In the genomic region with DNA sequence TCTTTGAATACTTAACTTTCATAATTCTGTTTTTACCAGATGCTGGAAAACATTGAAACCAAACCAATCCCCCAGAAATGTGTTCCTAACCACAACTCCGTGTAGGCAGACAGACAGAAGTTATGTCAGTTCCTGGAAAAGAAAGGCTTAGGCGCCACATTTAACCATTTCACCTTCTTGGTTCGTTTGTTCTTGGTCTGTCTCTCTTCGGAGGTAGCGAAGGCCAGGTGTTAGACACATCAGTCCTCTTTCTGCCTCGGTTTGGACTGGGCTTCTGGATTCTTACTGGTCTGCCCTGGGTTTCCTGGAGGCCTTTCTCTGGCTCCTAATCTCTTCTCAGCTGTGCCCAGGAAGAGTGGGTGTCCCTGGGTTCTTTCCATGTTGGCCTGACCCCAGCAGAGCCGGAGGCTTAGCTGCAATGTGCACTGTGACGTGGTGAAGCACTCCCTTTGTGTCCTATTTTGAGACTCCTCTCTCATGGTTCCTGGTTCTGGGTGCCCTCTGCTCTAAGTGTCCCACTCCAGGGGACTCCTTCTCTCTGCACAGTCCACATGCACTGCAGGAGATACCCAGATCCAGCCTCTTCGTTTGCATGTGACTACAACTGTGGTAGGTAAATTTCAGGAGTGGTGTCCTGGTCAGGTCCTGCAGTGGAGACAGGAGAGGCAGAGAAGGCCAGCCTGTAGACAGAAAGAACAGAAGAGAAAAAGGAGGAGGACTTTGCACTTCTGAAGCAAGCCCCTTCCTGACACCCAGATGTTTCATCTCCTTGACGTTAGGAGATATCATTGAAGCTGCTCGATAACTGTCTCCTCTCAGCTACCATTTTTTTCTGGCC, we compare ENCODE assay signal across 1 cellular context.
TF ChIP-seq lines count a peak whose summit lies in the region.

No MANE protein-coding gene starts in this region.

TF ChIP-seq in GM23338, 12 proteins besides CTCF, POLR2A, EP300 and RAD21 (continued from another document):
- TF ChIP-seq, protein P1, sequence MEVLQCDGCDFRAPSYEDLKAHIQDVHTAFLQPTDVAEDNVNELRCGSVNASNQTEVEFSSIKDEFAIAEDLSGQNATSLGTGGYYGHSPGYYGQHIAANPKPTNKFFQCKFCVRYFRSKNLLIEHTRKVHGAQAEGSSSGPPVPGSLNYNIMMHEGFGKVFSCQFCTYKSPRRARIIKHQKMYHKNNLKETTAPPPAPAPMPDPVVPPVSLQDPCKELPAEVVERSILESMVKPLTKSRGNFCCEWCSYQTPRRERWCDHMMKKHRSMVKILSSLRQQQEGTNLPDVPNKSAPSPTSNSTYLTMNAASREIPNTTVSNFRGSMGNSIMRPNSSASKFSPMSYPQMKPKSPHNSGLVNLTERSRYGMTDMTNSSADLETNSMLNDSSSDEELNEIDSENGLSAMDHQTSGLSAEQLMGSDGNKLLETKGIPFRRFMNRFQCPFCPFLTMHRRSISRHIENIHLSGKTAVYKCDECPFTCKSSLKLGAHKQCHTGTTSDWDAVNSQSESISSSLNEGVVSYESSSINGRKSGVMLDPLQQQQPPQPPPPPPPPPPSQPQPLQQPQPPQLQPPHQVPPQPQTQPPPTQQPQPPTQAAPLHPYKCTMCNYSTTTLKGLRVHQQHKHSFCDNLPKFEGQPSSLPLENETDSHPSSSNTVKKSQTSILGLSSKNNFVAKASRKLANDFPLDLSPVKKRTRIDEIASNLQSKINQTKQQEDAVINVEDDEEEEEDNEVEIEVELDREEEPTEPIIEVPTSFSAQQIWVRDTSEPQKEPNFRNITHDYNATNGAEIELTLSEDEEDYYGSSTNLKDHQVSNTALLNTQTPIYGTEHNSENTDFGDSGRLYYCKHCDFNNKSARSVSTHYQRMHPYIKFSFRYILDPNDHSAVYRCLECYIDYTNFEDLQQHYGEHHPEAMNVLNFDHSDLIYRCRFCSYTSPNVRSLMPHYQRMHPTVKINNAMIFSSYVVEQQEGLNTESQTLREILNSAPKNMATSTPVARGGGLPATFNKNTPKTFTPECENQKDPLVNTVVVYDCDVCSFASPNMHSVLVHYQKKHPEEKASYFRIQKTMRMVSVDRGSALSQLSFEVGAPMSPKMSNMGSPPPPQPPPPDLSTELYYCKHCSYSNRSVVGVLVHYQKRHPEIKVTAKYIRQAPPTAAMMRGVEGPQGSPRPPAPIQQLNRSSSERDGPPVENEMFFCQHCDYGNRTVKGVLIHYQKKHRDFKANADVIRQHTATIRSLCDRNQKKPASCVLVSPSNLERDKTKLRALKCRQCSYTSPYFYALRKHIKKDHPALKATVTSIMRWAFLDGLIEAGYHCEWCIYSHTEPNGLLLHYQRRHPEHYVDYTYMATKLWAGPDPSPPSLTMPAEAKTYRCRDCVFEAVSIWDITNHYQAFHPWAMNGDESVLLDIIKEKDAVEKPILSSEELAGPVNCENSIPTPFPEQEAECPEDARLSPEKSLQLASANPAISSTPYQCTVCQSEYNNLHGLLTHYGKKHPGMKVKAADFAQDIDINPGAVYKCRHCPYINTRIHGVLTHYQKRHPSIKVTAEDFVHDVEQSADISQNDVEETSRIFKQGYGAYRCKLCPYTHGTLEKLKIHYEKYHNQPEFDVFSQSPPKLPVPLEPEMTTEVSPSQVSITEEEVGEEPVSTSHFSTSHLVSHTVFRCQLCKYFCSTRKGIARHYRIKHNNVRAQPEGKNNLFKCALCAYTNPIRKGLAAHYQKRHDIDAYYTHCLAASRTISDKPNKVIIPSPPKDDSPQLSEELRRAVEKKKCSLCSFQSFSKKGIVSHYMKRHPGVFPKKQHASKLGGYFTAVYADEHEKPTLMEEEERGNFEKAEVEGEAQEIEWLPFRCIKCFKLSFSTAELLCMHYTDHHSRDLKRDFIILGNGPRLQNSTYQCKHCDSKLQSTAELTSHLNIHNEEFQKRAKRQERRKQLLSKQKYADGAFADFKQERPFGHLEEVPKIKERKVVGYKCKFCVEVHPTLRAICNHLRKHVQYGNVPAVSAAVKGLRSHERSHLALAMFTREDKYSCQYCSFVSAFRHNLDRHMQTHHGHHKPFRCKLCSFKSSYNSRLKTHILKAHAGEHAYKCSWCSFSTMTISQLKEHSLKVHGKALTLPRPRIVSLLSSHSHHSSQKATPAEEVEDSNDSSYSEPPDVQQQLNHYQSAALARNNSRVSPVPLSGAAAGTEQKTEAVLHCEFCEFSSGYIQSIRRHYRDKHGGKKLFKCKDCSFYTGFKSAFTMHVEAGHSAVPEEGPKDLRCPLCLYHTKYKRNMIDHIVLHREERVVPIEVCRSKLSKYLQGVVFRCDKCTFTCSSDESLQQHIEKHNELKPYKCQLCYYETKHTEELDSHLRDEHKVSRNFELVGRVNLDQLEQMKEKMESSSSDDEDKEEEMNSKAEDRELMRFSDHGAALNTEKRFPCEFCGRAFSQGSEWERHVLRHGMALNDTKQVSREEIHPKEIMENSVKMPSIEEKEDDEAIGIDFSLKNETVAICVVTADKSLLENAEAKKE (CRISPR knock-in tag; IDR thresholded peaks at IDR 0.05), result no peak
- no peak for TF ChIP-seq CREB1 (CRISPR knock-in tag; IDR thresholded peaks at IDR 0.05; ENCODE audit: low read depth)
- TF ChIP-seq NANOG (IDR thresholded peaks at IDR 0.05; ENCODE audit: borderline replicate concordance), result no peak
- TF ChIP-seq, protein P2, sequence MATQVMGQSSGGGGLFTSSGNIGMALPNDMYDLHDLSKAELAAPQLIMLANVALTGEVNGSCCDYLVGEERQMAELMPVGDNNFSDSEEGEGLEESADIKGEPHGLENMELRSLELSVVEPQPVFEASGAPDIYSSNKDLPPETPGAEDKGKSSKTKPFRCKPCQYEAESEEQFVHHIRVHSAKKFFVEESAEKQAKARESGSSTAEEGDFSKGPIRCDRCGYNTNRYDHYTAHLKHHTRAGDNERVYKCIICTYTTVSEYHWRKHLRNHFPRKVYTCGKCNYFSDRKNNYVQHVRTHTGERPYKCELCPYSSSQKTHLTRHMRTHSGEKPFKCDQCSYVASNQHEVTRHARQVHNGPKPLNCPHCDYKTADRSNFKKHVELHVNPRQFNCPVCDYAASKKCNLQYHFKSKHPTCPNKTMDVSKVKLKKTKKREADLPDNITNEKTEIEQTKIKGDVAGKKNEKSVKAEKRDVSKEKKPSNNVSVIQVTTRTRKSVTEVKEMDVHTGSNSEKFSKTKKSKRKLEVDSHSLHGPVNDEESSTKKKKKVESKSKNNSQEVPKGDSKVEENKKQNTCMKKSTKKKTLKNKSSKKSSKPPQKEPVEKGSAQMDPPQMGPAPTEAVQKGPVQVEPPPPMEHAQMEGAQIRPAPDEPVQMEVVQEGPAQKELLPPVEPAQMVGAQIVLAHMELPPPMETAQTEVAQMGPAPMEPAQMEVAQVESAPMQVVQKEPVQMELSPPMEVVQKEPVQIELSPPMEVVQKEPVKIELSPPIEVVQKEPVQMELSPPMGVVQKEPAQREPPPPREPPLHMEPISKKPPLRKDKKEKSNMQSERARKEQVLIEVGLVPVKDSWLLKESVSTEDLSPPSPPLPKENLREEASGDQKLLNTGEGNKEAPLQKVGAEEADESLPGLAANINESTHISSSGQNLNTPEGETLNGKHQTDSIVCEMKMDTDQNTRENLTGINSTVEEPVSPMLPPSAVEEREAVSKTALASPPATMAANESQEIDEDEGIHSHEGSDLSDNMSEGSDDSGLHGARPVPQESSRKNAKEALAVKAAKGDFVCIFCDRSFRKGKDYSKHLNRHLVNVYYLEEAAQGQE (IDR thresholded peaks at IDR 0.05; ENCODE audit: unreplicated experiment), result no peak
- no peak for TF ChIP-seq ZNF331 (CRISPR knock-in tag; IDR thresholded peaks at IDR 0.05; ENCODE audit: low read depth)
- no peak for TF ChIP-seq STAT1 (IDR thresholded peaks at IDR 0.05; ENCODE audit: unreplicated experiment)
- TF ChIP-seq POLR2AphosphoS5 (IDR thresholded peaks at IDR 0.05; ENCODE audit: low read depth), result no peak
- no peak for TF ChIP-seq JUNB (IDR thresholded peaks at IDR 0.05; ENCODE audit: unreplicated experiment)
- no peak for TF ChIP-seq EZH2phosphoT487 (IDR thresholded peaks at IDR 0.05; ENCODE audit: unreplicated experiment)
- TF ChIP-seq ZNF114 (CRISPR knock-in tag; IDR thresholded peaks at IDR 0.05), result no peak
